In the genomic region with DNA sequence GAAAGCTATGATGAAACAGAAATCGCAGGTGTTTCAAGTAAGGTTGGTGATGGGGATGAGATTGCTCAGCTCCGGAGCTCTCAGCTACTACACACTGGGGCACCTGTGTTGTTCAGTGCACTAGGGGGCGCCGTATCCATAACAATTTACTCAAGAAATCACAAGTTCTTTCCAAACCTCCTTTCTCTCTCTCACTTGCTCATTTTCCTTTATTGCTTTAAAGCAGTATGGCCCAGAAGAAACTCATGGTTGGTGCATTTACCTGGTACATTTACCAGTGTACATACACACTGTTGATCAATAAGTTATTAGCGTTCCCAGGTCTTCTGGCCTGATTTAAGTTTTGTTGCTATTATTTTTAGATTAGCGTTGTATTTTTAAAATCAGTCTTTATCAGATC, we compare ENCODE assay signal across 8 cellular contexts.
A peak's percentile ranks its signal among the peaks of the same experiment; 100 is the strongest.
DNase-seq lines count a peak whose midpoint lies in the region; ATAC-seq and TF ChIP-seq lines count a peak whose summit lies in the region.

No MANE protein-coding gene starts in this region.

- H3K4me1 Mint-ChIP-seq in activated CD4-positive, alpha-beta T cell treated with anti-CD3 and anti-CD28 coated beads, Interleukin-2, amount 10 ng/mL, durations not matched to agents 7 days and 5 days = peaks cover 84% of the 10 kb centered on the region

- H3K9me3 ChIP-seq in right lobe of liver = no peaks in the 10 kb centered on the region

- peak overlapping the region; percentile 90 for H3K27ac Mint-ChIP-seq in activated CD4-positive, alpha-beta T cell treated with anti-CD3 and anti-CD28 coated beads, Interleukin-2, amount 10 ng/mL, durations not matched to agents 7 days and 5 days

- peak; percentile 63 for ATAC-seq in GM18517 (IDR thresholded peaks at IDR 0.05; ENCODE audit: unreplicated experiment)
- peak; percentile 82 for ATAC-seq in HG03354 (IDR thresholded peaks at IDR 0.05; ENCODE audit: poor library complexity, severe bottlenecking, unreplicated experiment)
- peak; percentile 95 to 96 (median 96) for ATAC-seq in right lobe of liver

- peaks cover 37% of the 10 kb centered on the region for H3K36me3 Mint-ChIP-seq in activated CD4-positive, alpha-beta T cell treated with anti-CD3 and anti-CD28 coated beads, Interleukin-2, amount 10 ng/mL, durations not matched to agents 7 days and 5 days (ENCODE audit: low read depth)

- CTCF ChIA-PET in activated CD4-positive, alpha-beta T cell treated with anti-CD3 and anti-CD28 coated beads, Interleukin-2, amount 10 ng/mL, durations not matched to agents 7 days and 5 days (lab: Charles Lee) = interaction anchor here (0.5 to 2.4 kb wide), 16 partner anchors 13 to 350 kb away, joined by 3 to 11 read pairs (median 3); no protein-coding TSS in a partner anchor

- H3K4me1 ChIP-seq in right lobe of liver = peaks cover 0 to 5% (median under 1%) of the 10 kb centered on the region in 4 donors

- WGBS in right lobe of liver (ENCODE audit: insufficient coverage, low coverage, low lambda C conversion rate, missing lambda C conversion rate) = 29% methylated on average over 6 of the region's 6 CpGs

- peak; percentile 85 to 87 (median 86) for TF ChIP-seq CTCF in right lobe of liver (IDR thresholded peaks at IDR 0.05)

- intact Hi-C loops in right lobe of liver (cut with DNase I) = loop anchor here in 1 of 2 donors (10.0 kb wide), 1 partner anchor 352 kb away; no protein-coding TSS in a partner anchor

- DNase-seq in 8988T = peak; percentile 17
- DNase-seq in NCI-H526 treated with DMSO at 0.1 percent for 48 hours (lab: John Stamatoyannopoulos, UW) = peak; percentile 40
- DNase-seq in activated CD4-positive, alpha-beta T cell treated with anti-CD3 and anti-CD28 coated beads, Interleukin-2, amount 10 ng/mL, durations not matched to agents 7 days and 5 days = peak; percentile 94
- DNase-seq in dedifferentiated amniotic fluid mesenchymal stem cell (ENCODE audit: extremely low spot score) = peak; percentile 73
- DNase-seq in right lobe of liver = peak; percentile 67 to 80 (median 75)
- peak; percentile 57 for DNase-seq in stimulated activated CD8-positive, alpha-beta memory T cell treated with anti-CD3 and anti-CD28 coated beads, Interleukin-12 subunit alpha, Interleukin-12 subunit beta, amount 100 ng/mL, for 4 hours (ENCODE audit: low read depth)

- no peaks in the 10 kb centered on the region for H3K36me3 ChIP-seq in right lobe of liver

- H3K27me3 ChIP-seq in right lobe of liver = no peaks in the 10 kb centered on the region

- H3K4me3 Mint-ChIP-seq in activated CD4-positive, alpha-beta T cell treated with anti-CD3 and anti-CD28 coated beads, Interleukin-2, amount 10 ng/mL, durations not matched to agents 7 days and 5 days = no peak overlapping the region

- POLR2A ChIA-PET in activated CD4-positive, alpha-beta T cell treated with anti-CD3 and anti-CD28 coated beads, Interleukin-2, amount 10 ng/mL, durations not matched to agents 7 days and 5 days (lab: Charles Lee) = interaction anchor here (0.6 kb wide), 2 partner anchors 141 to 240 kb away, joined by 3 read pairs; no protein-coding TSS in a partner anchor

- no peak for TF ChIP-seq POLR2A in right lobe of liver (IDR thresholded peaks at IDR 0.05)

- H3K27ac ChIP-seq in right lobe of liver = no peak overlapping the region

- no peak overlapping the region for H3K4me3 ChIP-seq in right lobe of liver

- H3K27me3 Mint-ChIP-seq in activated CD4-positive, alpha-beta T cell treated with anti-CD3 and anti-CD28 coated beads, Interleukin-2, amount 10 ng/mL, durations not matched to agents 7 days and 5 days = no peaks in the 10 kb centered on the region

- peaks cover 2% of the 10 kb centered on the region for H3K9me3 Mint-ChIP-seq in activated CD4-positive, alpha-beta T cell treated with anti-CD3 and anti-CD28 coated beads, Interleukin-2, amount 10 ng/mL, durations not matched to agents 7 days and 5 days

Comparison
In these comparisons a context has a peak if more than half of its experiments do, and no peak if none do; other contexts are left out.
1. DNase-seq: peak in every context shown above with its lines; median percentile 94 in activated CD4-positive, alpha-beta T cell treated with anti-CD3 and anti-CD28 coated beads, Interleukin-2, amount 10 ng/mL, durations not matched to agents 7 days and 5 days; 75 in right lobe of liver; 73 in dedifferentiated amniotic fluid mesenchymal stem cell; 57 in stimulated activated CD8-positive, alpha-beta memory T cell treated with anti-CD3 and anti-CD28 coated beads, Interleukin-12 subunit alpha, Interleukin-12 subunit beta, amount 100 ng/mL, for 4 hours; 40 in NCI-H526 treated with DMSO at 0.1 percent for 48 hours; 17 in 8988T.